In the genomic region with DNA sequence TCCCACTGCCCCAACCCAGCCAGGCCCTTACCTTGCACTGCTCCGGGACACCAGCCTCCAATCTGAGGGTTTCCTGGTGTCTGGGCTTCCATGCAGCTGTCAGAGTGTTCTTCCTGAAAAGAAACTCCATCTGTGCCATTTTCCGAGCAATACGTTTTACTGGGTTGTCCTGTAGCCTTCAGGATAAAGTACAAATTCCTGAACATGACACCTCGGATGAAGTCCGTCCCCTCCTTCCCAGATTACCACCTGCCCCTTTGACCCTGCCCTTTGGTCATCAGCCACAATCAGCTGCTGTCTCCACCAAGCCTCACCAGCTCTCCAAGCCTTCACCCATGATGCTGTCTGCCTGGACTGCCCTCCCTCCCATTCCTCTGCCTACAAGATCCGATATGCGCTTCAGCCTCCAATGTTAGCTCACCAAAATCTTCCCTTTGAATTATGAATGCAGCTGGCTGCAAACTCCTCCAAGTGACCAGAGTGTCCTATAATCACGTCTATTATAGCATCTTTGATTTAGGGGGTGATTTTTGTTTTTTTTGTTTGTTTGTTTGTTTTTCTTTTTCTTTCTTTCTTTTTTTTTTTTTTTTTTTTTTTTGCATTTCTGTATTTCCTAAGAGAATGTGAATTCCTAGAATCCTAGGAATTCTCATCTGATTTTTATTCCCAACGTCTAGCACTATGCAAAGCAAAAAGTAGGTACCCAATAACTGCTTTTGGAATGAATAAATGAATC, we compare ENCODE assay signal across 1 cellular context.
TF ChIP-seq lines count a peak whose summit lies in the region.

No MANE protein-coding gene starts in this region.

TF ChIP-seq in HepG2, 621 proteins besides CTCF, POLR2A, EP300 and RAD21 (continued from another document and continues in another):
- TF ChIP-seq, protein P1, sequence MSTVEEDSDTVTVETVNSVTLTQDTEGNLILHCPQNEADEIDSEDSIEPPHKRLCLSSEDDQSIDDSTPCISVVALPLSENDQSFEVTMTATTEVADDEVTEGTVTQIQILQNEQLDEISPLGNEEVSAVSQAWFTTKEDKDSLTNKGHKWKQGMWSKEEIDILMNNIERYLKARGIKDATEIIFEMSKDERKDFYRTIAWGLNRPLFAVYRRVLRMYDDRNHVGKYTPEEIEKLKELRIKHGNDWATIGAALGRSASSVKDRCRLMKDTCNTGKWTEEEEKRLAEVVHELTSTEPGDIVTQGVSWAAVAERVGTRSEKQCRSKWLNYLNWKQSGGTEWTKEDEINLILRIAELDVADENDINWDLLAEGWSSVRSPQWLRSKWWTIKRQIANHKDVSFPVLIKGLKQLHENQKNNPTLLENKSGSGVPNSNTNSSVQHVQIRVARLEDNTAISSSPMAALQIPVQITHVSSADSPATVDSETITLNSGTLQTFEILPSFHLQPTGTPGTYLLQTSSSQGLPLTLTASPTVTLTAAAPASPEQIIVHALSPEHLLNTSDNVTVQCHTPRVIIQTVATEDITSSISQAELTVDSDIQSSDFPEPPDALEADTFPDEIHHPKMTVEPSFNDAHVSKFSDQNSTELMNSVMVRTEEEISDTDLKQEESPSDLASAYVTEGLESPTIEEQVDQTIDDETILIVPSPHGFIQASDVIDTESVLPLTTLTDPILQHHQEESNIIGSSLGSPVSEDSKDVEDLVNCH (CRISPR knock-in tag; IDR thresholded peaks at IDR 0.05), result no peak
- TF ChIP-seq, protein P2, sequence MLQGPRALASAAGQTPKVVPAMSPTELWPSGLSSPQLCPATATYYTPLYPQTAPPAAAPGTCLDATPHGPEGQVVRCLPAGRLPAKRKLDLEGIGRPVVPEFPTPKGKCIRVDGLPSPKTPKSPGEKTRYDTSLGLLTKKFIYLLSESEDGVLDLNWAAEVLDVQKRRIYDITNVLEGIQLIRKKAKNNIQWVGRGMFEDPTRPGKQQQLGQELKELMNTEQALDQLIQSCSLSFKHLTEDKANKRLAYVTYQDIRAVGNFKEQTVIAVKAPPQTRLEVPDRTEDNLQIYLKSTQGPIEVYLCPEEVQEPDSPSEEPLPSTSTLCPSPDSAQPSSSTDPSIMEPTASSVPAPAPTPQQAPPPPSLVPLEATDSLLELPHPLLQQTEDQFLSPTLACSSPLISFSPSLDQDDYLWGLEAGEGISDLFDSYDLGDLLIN (CRISPR knock-in tag; IDR thresholded peaks at IDR 0.05; ENCODE audit: borderline replicate concordance), result no peak
- TF ChIP-seq ISL2 (CRISPR knock-in tag; IDR thresholded peaks at IDR 0.05) (peak; percentile 90), ZBTB42 (CRISPR knock-in tag; IDR thresholded peaks at IDR 0.05) (no peak), RARA (CRISPR knock-in tag; IDR thresholded peaks at IDR 0.05) (peak; percentile 99), RFXANK (CRISPR knock-in tag; IDR thresholded peaks at IDR 0.05) (no peak), ZNF431 (CRISPR knock-in tag; IDR thresholded peaks at IDR 0.05; ENCODE audit: borderline replicate concordance, low read depth) (no peak), ZNF160 (CRISPR knock-in tag; IDR thresholded peaks at IDR 0.05) (no peak), MEIS2 (CRISPR knock-in tag; IDR thresholded peaks at IDR 0.05) (peak; percentile 91), STAT5B (CRISPR knock-in tag; IDR thresholded peaks at IDR 0.05) (0 out of 2 replicates have a peak, but pooled peaks have one; percentile 16), HOXD1 (CRISPR knock-in tag; IDR thresholded peaks at IDR 0.05) (peak; percentile 42; the same call in 1 of the 2 replicates), RCOR2 (CRISPR knock-in tag; IDR thresholded peaks at IDR 0.05) (peak; percentile 89; the same call in 1 of the 2 replicates), ZNF17 (CRISPR knock-in tag; IDR thresholded peaks at IDR 0.05) (no peak), RFX3 (CRISPR knock-in tag; IDR thresholded peaks at IDR 0.05) (0 out of 2 replicates have a peak, but pooled peaks have one; percentile 28), NFYB (CRISPR knock-in tag; IDR thresholded peaks at IDR 0.05) (no peak), ZNF615 (CRISPR knock-in tag; IDR thresholded peaks at IDR 0.05; ENCODE audit: borderline replicate concordance) (no peak; the same call in 1 of the 2 replicates), ZNF543 (CRISPR knock-in tag; IDR thresholded peaks at IDR 0.05) (peak; percentile 63; the same call in 1 of the 2 replicates), ZNF7 (CRISPR knock-in tag; IDR thresholded peaks at IDR 0.05) (no peak), PHB2 (IDR thresholded peaks at IDR 0.05; ENCODE audit: partially characterized antibody) (no peak), SYNCRIP (IDR thresholded peaks at IDR 0.05; ENCODE audit: insufficient read depth, low read depth, low read length) (no peak), ZNF678 (CRISPR knock-in tag; IDR thresholded peaks at IDR 0.05) (no peak), GATAD2A (CRISPR knock-in tag; IDR thresholded peaks at IDR 0.05) (peak; percentile 91), SAFB2 (CRISPR knock-in tag; IDR thresholded peaks at IDR 0.05; ENCODE audit: borderline replicate concordance, low read depth) (no peak), GATAD1 (CRISPR knock-in tag; IDR thresholded peaks at IDR 0.05) (peak; percentile 77), CAMTA2 (CRISPR knock-in tag; IDR thresholded peaks at IDR 0.05; ENCODE audit: borderline replicate concordance) (no peak), ZNF605 (CRISPR knock-in tag; IDR thresholded peaks at IDR 0.05) (peak; percentile 55; the same call in 1 of the 2 replicates), ZNF878 (CRISPR knock-in tag; IDR thresholded peaks at IDR 0.05) (no peak), MYNN (CRISPR knock-in tag; IDR thresholded peaks at IDR 0.05; ENCODE audit: low read depth) (0 out of 2 replicates have a peak, but pooled peaks have one; percentile 53)
- TF ChIP-seq, protein P3, sequence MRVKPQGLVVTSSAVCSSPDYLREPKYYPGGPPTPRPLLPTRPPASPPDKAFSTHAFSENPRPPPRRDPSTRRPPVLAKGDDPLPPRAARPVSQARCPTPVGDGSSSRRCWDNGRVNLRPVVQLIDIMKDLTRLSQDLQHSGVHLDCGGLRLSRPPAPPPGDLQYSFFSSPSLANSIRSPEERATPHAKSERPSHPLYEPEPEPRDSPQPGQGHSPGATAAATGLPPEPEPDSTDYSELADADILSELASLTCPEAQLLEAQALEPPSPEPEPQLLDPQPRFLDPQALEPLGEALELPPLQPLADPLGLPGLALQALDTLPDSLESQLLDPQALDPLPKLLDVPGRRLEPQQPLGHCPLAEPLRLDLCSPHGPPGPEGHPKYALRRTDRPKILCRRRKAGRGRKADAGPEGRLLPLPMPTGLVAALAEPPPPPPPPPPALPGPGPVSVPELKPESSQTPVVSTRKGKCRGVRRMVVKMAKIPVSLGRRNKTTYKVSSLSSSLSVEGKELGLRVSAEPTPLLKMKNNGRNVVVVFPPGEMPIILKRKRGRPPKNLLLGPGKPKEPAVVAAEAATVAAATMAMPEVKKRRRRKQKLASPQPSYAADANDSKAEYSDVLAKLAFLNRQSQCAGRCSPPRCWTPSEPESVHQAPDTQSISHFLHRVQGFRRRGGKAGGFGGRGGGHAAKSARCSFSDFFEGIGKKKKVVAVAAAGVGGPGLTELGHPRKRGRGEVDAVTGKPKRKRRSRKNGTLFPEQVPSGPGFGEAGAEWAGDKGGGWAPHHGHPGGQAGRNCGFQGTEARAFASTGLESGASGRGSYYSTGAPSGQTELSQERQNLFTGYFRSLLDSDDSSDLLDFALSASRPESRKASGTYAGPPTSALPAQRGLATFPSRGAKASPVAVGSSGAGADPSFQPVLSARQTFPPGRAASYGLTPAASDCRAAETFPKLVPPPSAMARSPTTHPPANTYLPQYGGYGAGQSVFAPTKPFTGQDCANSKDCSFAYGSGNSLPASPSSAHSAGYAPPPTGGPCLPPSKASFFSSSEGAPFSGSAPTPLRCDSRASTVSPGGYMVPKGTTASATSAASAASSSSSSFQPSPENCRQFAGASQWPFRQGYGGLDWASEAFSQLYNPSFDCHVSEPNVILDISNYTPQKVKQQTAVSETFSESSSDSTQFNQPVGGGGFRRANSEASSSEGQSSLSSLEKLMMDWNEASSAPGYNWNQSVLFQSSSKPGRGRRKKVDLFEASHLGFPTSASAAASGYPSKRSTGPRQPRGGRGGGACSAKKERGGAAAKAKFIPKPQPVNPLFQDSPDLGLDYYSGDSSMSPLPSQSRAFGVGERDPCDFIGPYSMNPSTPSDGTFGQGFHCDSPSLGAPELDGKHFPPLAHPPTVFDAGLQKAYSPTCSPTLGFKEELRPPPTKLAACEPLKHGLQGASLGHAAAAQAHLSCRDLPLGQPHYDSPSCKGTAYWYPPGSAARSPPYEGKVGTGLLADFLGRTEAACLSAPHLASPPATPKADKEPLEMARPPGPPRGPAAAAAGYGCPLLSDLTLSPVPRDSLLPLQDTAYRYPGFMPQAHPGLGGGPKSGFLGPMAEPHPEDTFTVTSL (CRISPR knock-in tag; IDR thresholded peaks at IDR 0.05; ENCODE audit: borderline replicate concordance), result peak; percentile 69
- TF ChIP-seq, protein P4, sequence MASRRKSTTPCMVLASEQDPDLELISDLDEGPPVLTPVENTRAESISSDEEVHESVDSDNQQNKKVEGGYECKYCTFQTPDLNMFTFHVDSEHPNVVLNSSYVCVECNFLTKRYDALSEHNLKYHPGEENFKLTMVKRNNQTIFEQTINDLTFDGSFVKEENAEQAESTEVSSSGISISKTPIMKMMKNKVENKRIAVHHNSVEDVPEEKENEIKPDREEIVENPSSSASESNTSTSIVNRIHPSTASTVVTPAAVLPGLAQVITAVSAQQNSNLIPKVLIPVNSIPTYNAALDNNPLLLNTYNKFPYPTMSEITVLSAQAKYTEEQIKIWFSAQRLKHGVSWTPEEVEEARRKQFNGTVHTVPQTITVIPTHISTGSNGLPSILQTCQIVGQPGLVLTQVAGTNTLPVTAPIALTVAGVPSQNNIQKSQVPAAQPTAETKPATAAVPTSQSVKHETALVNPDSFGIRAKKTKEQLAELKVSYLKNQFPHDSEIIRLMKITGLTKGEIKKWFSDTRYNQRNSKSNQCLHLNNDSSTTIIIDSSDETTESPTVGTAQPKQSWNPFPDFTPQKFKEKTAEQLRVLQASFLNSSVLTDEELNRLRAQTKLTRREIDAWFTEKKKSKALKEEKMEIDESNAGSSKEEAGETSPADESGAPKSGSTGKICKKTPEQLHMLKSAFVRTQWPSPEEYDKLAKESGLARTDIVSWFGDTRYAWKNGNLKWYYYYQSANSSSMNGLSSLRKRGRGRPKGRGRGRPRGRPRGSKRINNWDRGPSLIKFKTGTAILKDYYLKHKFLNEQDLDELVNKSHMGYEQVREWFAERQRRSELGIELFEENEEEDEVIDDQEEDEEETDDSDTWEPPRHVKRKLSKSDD (CRISPR knock-in tag; IDR thresholded peaks at IDR 0.05; ENCODE audit: low read depth), result 0 out of 2 replicates have a peak, but pooled peaks have one; percentile 82
- TF ChIP-seq, protein P5, sequence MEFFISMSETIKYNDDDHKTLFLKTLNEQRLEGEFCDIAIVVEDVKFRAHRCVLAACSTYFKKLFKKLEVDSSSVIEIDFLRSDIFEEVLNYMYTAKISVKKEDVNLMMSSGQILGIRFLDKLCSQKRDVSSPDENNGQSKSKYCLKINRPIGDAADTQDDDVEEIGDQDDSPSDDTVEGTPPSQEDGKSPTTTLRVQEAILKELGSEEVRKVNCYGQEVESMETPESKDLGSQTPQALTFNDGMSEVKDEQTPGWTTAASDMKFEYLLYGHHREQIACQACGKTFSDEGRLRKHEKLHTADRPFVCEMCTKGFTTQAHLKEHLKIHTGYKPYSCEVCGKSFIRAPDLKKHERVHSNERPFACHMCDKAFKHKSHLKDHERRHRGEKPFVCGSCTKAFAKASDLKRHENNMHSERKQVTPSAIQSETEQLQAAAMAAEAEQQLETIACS (CRISPR knock-in tag; IDR thresholded peaks at IDR 0.05), result no peak
- TF ChIP-seq, protein P6, sequence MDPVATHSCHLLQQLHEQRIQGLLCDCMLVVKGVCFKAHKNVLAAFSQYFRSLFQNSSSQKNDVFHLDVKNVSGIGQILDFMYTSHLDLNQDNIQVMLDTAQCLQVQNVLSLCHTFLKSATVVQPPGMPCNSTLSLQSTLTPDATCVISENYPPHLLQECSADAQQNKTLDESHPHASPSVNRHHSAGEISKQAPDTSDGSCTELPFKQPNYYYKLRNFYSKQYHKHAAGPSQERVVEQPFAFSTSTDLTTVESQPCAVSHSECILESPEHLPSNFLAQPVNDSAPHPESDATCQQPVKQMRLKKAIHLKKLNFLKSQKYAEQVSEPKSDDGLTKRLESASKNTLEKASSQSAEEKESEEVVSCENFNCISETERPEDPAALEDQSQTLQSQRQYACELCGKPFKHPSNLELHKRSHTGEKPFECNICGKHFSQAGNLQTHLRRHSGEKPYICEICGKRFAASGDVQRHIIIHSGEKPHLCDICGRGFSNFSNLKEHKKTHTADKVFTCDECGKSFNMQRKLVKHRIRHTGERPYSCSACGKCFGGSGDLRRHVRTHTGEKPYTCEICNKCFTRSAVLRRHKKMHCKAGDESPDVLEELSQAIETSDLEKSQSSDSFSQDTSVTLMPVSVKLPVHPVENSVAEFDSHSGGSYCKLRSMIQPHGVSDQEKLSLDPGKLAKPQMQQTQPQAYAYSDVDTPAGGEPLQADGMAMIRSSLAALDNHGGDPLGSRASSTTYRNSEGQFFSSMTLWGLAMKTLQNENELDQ (CRISPR knock-in tag; IDR thresholded peaks at IDR 0.05; ENCODE audit: borderline replicate concordance), result no peak
- TF ChIP-seq, protein P7, sequence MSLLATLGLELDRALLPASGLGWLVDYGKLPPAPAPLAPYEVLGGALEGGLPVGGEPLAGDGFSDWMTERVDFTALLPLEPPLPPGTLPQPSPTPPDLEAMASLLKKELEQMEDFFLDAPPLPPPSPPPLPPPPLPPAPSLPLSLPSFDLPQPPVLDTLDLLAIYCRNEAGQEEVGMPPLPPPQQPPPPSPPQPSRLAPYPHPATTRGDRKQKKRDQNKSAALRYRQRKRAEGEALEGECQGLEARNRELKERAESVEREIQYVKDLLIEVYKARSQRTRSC (CRISPR knock-in tag; IDR thresholded peaks at IDR 0.05; ENCODE audit: low read depth), result no peak
- TF ChIP-seq, protein P8, sequence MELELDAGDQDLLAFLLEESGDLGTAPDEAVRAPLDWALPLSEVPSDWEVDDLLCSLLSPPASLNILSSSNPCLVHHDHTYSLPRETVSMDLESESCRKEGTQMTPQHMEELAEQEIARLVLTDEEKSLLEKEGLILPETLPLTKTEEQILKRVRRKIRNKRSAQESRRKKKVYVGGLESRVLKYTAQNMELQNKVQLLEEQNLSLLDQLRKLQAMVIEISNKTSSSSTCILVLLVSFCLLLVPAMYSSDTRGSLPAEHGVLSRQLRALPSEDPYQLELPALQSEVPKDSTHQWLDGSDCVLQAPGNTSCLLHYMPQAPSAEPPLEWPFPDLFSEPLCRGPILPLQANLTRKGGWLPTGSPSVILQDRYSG (CRISPR knock-in tag; IDR thresholded peaks at IDR 0.05), result no peak
- TF ChIP-seq, protein P9, sequence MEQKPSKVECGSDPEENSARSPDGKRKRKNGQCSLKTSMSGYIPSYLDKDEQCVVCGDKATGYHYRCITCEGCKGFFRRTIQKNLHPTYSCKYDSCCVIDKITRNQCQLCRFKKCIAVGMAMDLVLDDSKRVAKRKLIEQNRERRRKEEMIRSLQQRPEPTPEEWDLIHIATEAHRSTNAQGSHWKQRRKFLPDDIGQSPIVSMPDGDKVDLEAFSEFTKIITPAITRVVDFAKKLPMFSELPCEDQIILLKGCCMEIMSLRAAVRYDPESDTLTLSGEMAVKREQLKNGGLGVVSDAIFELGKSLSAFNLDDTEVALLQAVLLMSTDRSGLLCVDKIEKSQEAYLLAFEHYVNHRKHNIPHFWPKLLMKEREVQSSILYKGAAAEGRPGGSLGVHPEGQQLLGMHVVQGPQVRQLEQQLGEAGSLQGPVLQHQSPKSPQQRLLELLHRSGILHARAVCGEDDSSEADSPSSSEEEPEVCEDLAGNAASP (CRISPR knock-in tag; IDR thresholded peaks at IDR 0.05; ENCODE audit: borderline replicate concordance), result peak; percentile 94; the same call in 1 of the 2 replicates
- TF ChIP-seq, protein P10, sequence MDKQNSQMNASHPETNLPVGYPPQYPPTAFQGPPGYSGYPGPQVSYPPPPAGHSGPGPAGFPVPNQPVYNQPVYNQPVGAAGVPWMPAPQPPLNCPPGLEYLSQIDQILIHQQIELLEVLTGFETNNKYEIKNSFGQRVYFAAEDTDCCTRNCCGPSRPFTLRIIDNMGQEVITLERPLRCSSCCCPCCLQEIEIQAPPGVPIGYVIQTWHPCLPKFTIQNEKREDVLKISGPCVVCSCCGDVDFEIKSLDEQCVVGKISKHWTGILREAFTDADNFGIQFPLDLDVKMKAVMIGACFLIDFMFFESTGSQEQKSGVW (CRISPR knock-in tag; IDR thresholded peaks at IDR 0.05; ENCODE audit: borderline replicate concordance), result no peak
